17 cellular contexts compared by ENCODE assay signal in genomic region chr2:72996152-72996502, GRCh38.
A peak's percentile ranks its signal among the peaks of the same experiment; 100 is the strongest.
DNase-seq lines count a peak whose midpoint lies in the region; ATAC-seq, FAIRE-seq and TF ChIP-seq lines count a peak whose summit lies in the region.
"Had no signal": no experiment of that assay in that cellular context is flagged by ENCODE, and none has a peak within 500 bp of the region (broad histone marks: within the 10 kb centered on the region; RNA-seq: fewer than 3 reads in every experiment).

No MANE protein-coding gene starts in this region.

- FAIRE-seq in HepG2 (lab: Jason Lieb, UNC): no peak
- FAIRE-seq: A204.1, GM12878, K562, RCC 7860 had no signal

- no peak overlapping the region for H3K4ac ChIP-seq in neuronal stem cell (ENCODE audit: low read length)

- H3K14ac ChIP-seq in neuronal stem cell (ENCODE audit: low read length): no peak overlapping the region

- H3K4me3 Mint-ChIP-seq in endodermal cell: no peak overlapping the region
- H3K4me3 Mint-ChIP-seq: CD4-positive, alpha-beta T cell had no signal

- BruUV-seq in HepG2 (replicated peaks; lab: Mats Ljungman, UMichigan): no TSS peak

- TF ChIP-seq CTCF in liver (IDR thresholded peaks at IDR 0.05; ENCODE audit: low read depth, low read length, missing input control): no peak
- no peak for TF ChIP-seq CTCF in HepG2 (CRISPR knock-in tag; IDR thresholded peaks at IDR 0.05)
- no peak for TF ChIP-seq CTCF in endodermal cell (conservative IDR thresholded peaks at IDR 0.05)
- no peak for TF ChIP-seq CTCF in upper lobe of right lung (IDR thresholded peaks at IDR 0.05)

- in situ Hi-C loops in HepG2 (cut with HindIII; ENCODE audit: extremely low pct_ligation_motif_present, low pct_unique_long_range_greater_than_20kb): no loop called here

- H3K23ac ChIP-seq in neuronal stem cell (ENCODE audit: low read depth, low read length, poor library complexity): peak overlapping the region; percentile 82

- no peaks in the 10 kb centered on the region for H3K9me3 Mint-ChIP-seq in endodermal cell
- H3K9me3 Mint-ChIP-seq: CD4-positive, alpha-beta T cell had no signal

- H3K36me3 ChIP-seq in liver (ENCODE audit: control insufficient read depth in 4 of 4, insufficient read depth in 3 of 4, low read depth in 1 of 4, low read length in 3 of 4) (peaks cover 0 to 3% (median 0%) of the 10 kb centered on the region in 4 donors), HepG2 (replicated peaks in 1 of 2; ENCODE audit: control insufficient read depth in 1 of 2, insufficient read depth in 2 of 2, low read length in 2 of 2) (peaks cover 4 to 15% of the 10 kb centered on the region in 2 experiments; a peak in 3 of 5 replicates), endodermal cell (ENCODE audit: control insufficient read depth, insufficient read depth, low read length) (no peaks in the 10 kb centered on the region), neuronal stem cell (replicated peaks in 1 of 2; ENCODE audit: control insufficient read depth in 2 of 2, insufficient read depth in 2 of 2, low read length in 2 of 2) (peaks cover 2 to 8% of the 10 kb centered on the region in 2 donors), upper lobe of right lung (no peaks in the 10 kb centered on the region)

- TF ChIP-seq RAD21 in liver (IDR thresholded peaks at IDR 0.05): no peak
- no peak for TF ChIP-seq RAD21 in HepG2 (CRISPR knock-in tag; IDR thresholded peaks at IDR 0.05)

- peaks cover 13% of the 10 kb centered on the region for H3K4me1 Mint-ChIP-seq in endodermal cell

- TF ChIP-seq POLR2A in HepG2 (IDR thresholded peaks at IDR 0.05; ENCODE audit: insufficient read depth in 1 of 2, low read depth in 2 of 2, low read length in 2 of 2): no peak

- H3K79me1 ChIP-seq in neuronal stem cell (ENCODE audit: low read depth, low read length): peaks cover 3% of the 10 kb centered on the region

- intact Hi-C loops in HepG2 (cut with micrococcal nuclease; ENCODE audit: unreplicated experiment): no loop called here
- intact Hi-C loops in upper lobe of right lung (cut with DNase I): no loop called here

- TF ChIP-seq EP300 in HepG2 (IDR thresholded peaks at IDR 0.05; ENCODE audit: low read depth in 2 of 2, low read length in 2 of 2): no peak
- TF ChIP-seq EP300 in HepG2 (CRISPR knock-in tag; IDR thresholded peaks at IDR 0.05; ENCODE audit: borderline replicate concordance): no peak

- H3K27ac ChIP-seq in liver (ENCODE audit: low read depth in 1 of 2, low read length in 2 of 2) (peak overlapping the region; percentile 68 to 69), HepG2 (ENCODE audit: extremely low read length, insufficient read depth, low read length) (no peak overlapping the region), endodermal cell (ENCODE audit: low read depth, low read length) (no peak overlapping the region), neuronal stem cell (replicated peaks; ENCODE audit: low read length) (peak overlapping the region; percentile 8), upper lobe of right lung (no peak overlapping the region)

- no peak overlapping the region for H2BK12ac ChIP-seq in neuronal stem cell (ENCODE audit: low read length)

- H3K79me2 ChIP-seq in HepG2 (ENCODE audit: insufficient read depth, low read length): no peaks in the 10 kb centered on the region

- H2BK5ac ChIP-seq in neuronal stem cell (ENCODE audit: low read length): no peak overlapping the region

- no peaks in the 10 kb centered on the region for H3K27me3 Mint-ChIP-seq in endodermal cell (ENCODE audit: insufficient read depth)
- H3K27me3 Mint-ChIP-seq: CD4-positive, alpha-beta T cell had no signal

- H4K8ac ChIP-seq in neuronal stem cell (ENCODE audit: low read depth, low read length): no peak overlapping the region

- no peak overlapping the region for H2BK15ac ChIP-seq in neuronal stem cell (ENCODE audit: low read length)

- 98% methylated on average over 6 of the region's 6 CpGs for WGBS in liver
- 93% methylated on average over 6 of the region's 6 CpGs for WGBS in HepG2 (ENCODE audit: low lambda C conversion rate)
- WGBS in endodermal cell (ENCODE audit: insufficient coverage in 1 of 2, insufficient read length in 1 of 2), 2 experiments: 80 to 91% methylated on average over 2 to 6 of the region's 6 CpGs
- no CpG with 5 or more reads among the region's 6 CpGs for WGBS in neuronal stem cell (ENCODE audit: extremely low coverage in 2 of 2, insufficient read length in 2 of 2, insufficient replicate concordance in 1 of 2), 2 donors

- CTCF ChIA-PET in HepG2 (lab: Yijun Ruan, JAX; ENCODE audit: low intra/inter-chr PET ratio, low total read pairs): no interaction called here

- no peak overlapping the region for H2BK120ac ChIP-seq in neuronal stem cell (ENCODE audit: low read depth, low read length)

- H3K9me3 ChIP-seq in liver (ENCODE audit: control insufficient read depth in 4 of 4, low read length in 3 of 4) (no peaks in the 10 kb centered on the region), HepG2 (ENCODE audit: low read length) (no peaks in the 10 kb centered on the region), endodermal cell (ENCODE audit: control insufficient read depth, low read length) (no peaks in the 10 kb centered on the region), neuronal stem cell (replicated peaks in 1 of 2; ENCODE audit: control insufficient read depth in 2 of 2, insufficient read depth in 1 of 2, low read depth in 1 of 2, low read length in 2 of 2) (no peaks in the 10 kb centered on the region), upper lobe of right lung (no peaks in the 10 kb centered on the region)

- no peaks in the 10 kb centered on the region for H3K27me3 ChIP-seq in liver (ENCODE audit: control insufficient read depth in 4 of 4, insufficient read depth in 4 of 4, low read length in 3 of 4)
- no peaks in the 10 kb centered on the region for H3K27me3 ChIP-seq in HepG2 (ENCODE audit: control insufficient read depth in 1 of 2, insufficient read depth in 2 of 2, low read length in 2 of 2)
- H3K27me3 ChIP-seq in endodermal cell (ENCODE audit: control insufficient read depth, insufficient read depth, low read length, poor library complexity, severe bottlenecking): no peaks in the 10 kb centered on the region
- H3K27me3 ChIP-seq in neuronal stem cell (ENCODE audit: control insufficient read depth in 3 of 3, insufficient read depth in 3 of 3, low read depth in 1 of 3, low read length in 3 of 3): peaks cover 0 to 48% (median 2%) of the 10 kb centered on the region in 3 experiments
- H3K27me3 ChIP-seq in upper lobe of right lung: no peaks in the 10 kb centered on the region

- DNase-seq in HepG2 (ENCODE audit: low spot score) (no peak), endodermal cell (no peak), neuronal stem cell (ENCODE audit: low spot score) (no peak), upper lobe of right lung (peak; percentile 46), pons (ENCODE audit: low spot score) (no peak), ecto neural progenitor cell (ENCODE audit: low spot score) (no peak)
- DNase-seq: CD4-positive, alpha-beta T cell; GOT3; NCI-H1105; NCI-H2081; SHP77 had no signal

- H3K4me3 ChIP-seq in liver (ENCODE audit: low read depth in 1 of 3, low read length in 3 of 3) (no peak overlapping the region), HepG2 (replicated peaks in 1 of 3; ENCODE audit: insufficient read depth in 1 of 3, low read depth in 2 of 3, low read length in 3 of 3) (no peak overlapping the region), endodermal cell (ENCODE audit: low read length) (no peak overlapping the region), neuronal stem cell (ENCODE audit: low read length in 2 of 2) (no peak overlapping the region), upper lobe of right lung (no peak overlapping the region)
- H3K4me3 ChIP-seq: GM12878, K562 had no signal

- H3K4me1 ChIP-seq in liver (ENCODE audit: control insufficient read depth in 4 of 4, insufficient read depth in 4 of 4, low read length in 3 of 4) (peaks cover 21 to 77% (median 45%) of the 10 kb centered on the region in 4 donors), HepG2 (ENCODE audit: insufficient read depth, low read length) (peaks cover 26% of the 10 kb centered on the region), endodermal cell (ENCODE audit: control insufficient read depth, insufficient read depth, low read length) (no peaks in the 10 kb centered on the region), neuronal stem cell (ENCODE audit: control insufficient read depth in 2 of 2, insufficient read depth in 1 of 2, low read depth in 1 of 2, low read length in 2 of 2) (peaks cover 0 to 22% of the 10 kb centered on the region in 2 donors), upper lobe of right lung (no peaks in the 10 kb centered on the region)

- H3K4me2 ChIP-seq in HepG2 (ENCODE audit: low read depth, low read length) (no peak overlapping the region), neuronal stem cell (ENCODE audit: insufficient read depth, low read length, poor library complexity, severe bottlenecking) (peak overlapping the region; percentile 35)

- H3K27ac Mint-ChIP-seq in endodermal cell: peak overlapping the region; percentile 41
- H3K27ac Mint-ChIP-seq: CD4-positive, alpha-beta T cell had no signal

- H4K20me1 ChIP-seq in HepG2 (ENCODE audit: insufficient read depth, low read length): no peaks in the 10 kb centered on the region

- no peak overlapping the region for H4K91ac ChIP-seq in neuronal stem cell (ENCODE audit: low read depth, low read length, poor library complexity)

- peaks cover 10% of the 10 kb centered on the region for H3K36me3 Mint-ChIP-seq in endodermal cell (ENCODE audit: low read depth)

- H3K9ac ChIP-seq in liver (ENCODE audit: low read depth in 1 of 2, low read length in 2 of 2) (no peak overlapping the region), HepG2 (ENCODE audit: insufficient read depth, low read depth, low read length) (no peak overlapping the region), endodermal cell (ENCODE audit: extremely low read depth, low read length, poor library complexity, severe bottlenecking) (no peak overlapping the region), neuronal stem cell (ENCODE audit: low read depth, low read length, poor library complexity) (no peak overlapping the region)

- peak overlapping the region; percentile 66 for H2AK5ac ChIP-seq in neuronal stem cell (ENCODE audit: low read depth, low read length)

- peak overlapping the region; percentile 86 for H3K18ac ChIP-seq in neuronal stem cell (ENCODE audit: low read length)

- no peak for ATAC-seq in HepG2
- ATAC-seq in upper lobe of right lung: no peak
- ATAC-seq in GM18867 (IDR thresholded peaks at IDR 0.05; ENCODE audit: unreplicated experiment): no peak
- ATAC-seq: GM12878, K562 had no signal

- POLR2A ChIA-PET in HepG2 (lab: Yijun Ruan, JAX): interaction anchor here (1.0 to 1.4 kb wide), 4 partner anchors 10 to 75 kb away, joined by 3 to 4 read pairs (median 4); partner anchors contain the start of gene SFXN5

- H2AFZ ChIP-seq in HepG2 (ENCODE audit: low read length) (no peak overlapping the region), neuronal stem cell (ENCODE audit: low read length) (no peak overlapping the region)

TF ChIP-seq in liver, 16 proteins besides CTCF, POLR2A, EP300 and RAD21 (continues in another document):
- TF ChIP-seq MAX (IDR thresholded peaks at IDR 0.05): no peak

TF ChIP-seq in HepG2, 621 proteins besides CTCF, POLR2A, EP300 and RAD21 (continues in another document):
- TF ChIP-seq ZNF124 (CRISPR knock-in tag; IDR thresholded peaks at IDR 0.05) (no peak), ZC3H13 (CRISPR knock-in tag; IDR thresholded peaks at IDR 0.05) (no peak)

Comparison
In these comparisons a context has a peak if more than half of its experiments do, and no peak if none do; other contexts are left out.
1. H3K27ac ChIP-seq: peak in liver (2 of 2) and neuronal stem cell (single experiment); none in HepG2 (single experiment), endodermal cell (single experiment) and upper lobe of right lung (single experiment).